ENCODE assay signal across 16 cellular contexts in the genomic region with DNA sequence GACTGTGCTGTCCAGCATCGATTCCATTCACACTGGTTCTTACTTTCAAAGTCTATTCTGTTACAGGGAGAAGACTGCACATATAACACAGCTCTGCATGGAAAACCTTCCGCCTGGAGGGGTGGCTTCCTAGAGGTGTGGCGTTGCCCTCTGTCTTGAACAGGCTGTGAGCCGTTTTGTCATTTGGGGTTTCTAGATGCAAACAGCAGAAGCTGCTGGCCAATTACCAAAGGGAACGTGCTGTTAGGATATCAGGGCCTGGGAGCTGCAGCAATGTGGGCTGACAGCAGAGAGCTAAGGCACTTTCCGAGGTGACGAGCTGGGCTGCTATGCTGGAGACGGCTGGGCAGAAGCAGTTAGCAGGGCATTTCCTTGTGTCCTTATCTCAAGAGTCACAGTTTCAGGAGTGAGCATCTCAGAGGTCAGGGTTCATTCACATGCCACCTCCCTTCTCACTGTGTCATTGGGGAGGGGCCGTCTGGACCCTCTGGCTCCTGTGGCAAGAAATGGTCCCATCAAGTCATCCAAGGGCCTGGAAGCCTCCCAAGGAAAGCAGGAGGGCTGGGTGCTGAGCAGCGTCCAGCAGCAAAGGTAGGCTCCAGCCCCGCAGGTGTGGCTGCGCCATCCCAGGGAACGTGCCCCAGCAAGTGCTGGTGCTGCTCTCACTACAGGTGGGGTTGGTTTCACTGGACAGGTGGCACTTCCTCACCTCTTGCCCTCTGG.
DNase-seq lines count a peak whose midpoint lies in the region; ATAC-seq, FAIRE-seq and TF ChIP-seq lines count a peak whose summit lies in the region.
"Had no signal": no experiment of that assay in that cellular context is flagged by ENCODE, and none has a peak within 500 bp of the region (broad histone marks: within the 10 kb centered on the region; RNA-seq: fewer than 3 reads in every experiment).

No MANE protein-coding gene starts in this region.

- H3K18ac ChIP-seq in neuronal stem cell (ENCODE audit: low read length): peak overlapping the region; percentile 55

- peak; percentile 22 for DNase-seq in activated CD8-positive, alpha-beta memory T cell treated with anti-CD3 and anti-CD28 coated beads, Interleukin-2, amount 50 U/mL, for 48 hours
- no peak for DNase-seq in activated CD8-positive, alpha-beta memory T cell treated with anti-CD3 and anti-CD28 coated beads, Interleukin-2, amount 50 U/mL, for 4 hours
- DNase-seq in K562 (ENCODE audit: extremely low read depth in 1 of 4, low spot score in 3 of 4): no peak
- DNase-seq in neuronal stem cell (ENCODE audit: low spot score): no peak
- peak; percentile 53 for DNase-seq in upper lobe of right lung
- DNase-seq in globus pallidus (ENCODE audit: low spot score): no peak
- no peak for DNase-seq in HuH-7 (ENCODE audit: low spot score)
- DNase-seq: Kasumi-1, NCI-H187 treated with DMSO at 0.1 percent for 48 hours, NCI-H2171 treated with DMSO at 0.1 percent for 48 hours, NCI-H82 had no signal

- POLR2A ChIA-PET in K562 (lab: Yijun Ruan, JAX): interaction anchor here (0.6 kb wide), 1 partner anchor 372 kb away, joined by 3 read pairs; no protein-coding TSS in a partner anchor

- in situ Hi-C loops in K562 (cut with MboI): no loop called here

- H2AK5ac ChIP-seq in neuronal stem cell (ENCODE audit: low read depth, low read length): peak overlapping the region; percentile 66

- H2AFZ ChIP-seq in K562 (ENCODE audit: low read depth, low read length): no peak overlapping the region
- no peak overlapping the region for H2AFZ ChIP-seq in neuronal stem cell (ENCODE audit: low read length)

- no peak overlapping the region for H2BK15ac ChIP-seq in neuronal stem cell (ENCODE audit: low read length)

- H3K27me3 ChIP-seq in K562 (ENCODE audit: control insufficient read depth in 2 of 2, insufficient read depth in 2 of 2, low read length in 2 of 2) (peaks cover 3 to 15% of the 10 kb centered on the region in 2 experiments; a peak in 2 of 5 replicates), neuronal stem cell (ENCODE audit: control insufficient read depth in 3 of 3, insufficient read depth in 3 of 3, low read depth in 1 of 3, low read length in 3 of 3) (peaks cover 0 to 2% (median 0%) of the 10 kb centered on the region in 3 experiments), upper lobe of right lung (no peaks in the 10 kb centered on the region)

- no peak overlapping the region for H4K91ac ChIP-seq in neuronal stem cell (ENCODE audit: low read depth, low read length, poor library complexity)

- no peak overlapping the region for H2BK120ac ChIP-seq in neuronal stem cell (ENCODE audit: low read depth, low read length)

- H3K4me2 ChIP-seq in K562 (ENCODE audit: insufficient read depth, low read length) (no peak overlapping the region), neuronal stem cell (ENCODE audit: insufficient read depth, low read length, poor library complexity, severe bottlenecking) (no peak overlapping the region)

- no peak overlapping the region for H3K23ac ChIP-seq in neuronal stem cell (ENCODE audit: low read depth, low read length, poor library complexity)

- H2BK12ac ChIP-seq in neuronal stem cell (ENCODE audit: low read length): no peak overlapping the region

- no peak for TF ChIP-seq EP300 in K562 (IDR thresholded peaks at IDR 0.05; ENCODE audit: low read length)

- TF ChIP-seq CTCF in K562 (IDR thresholded peaks at IDR 0.05 in 2 of 3, conservative IDR thresholded peaks at IDR 0.05 in 1 of 3; ENCODE audit: insufficient read depth in 2 of 3, low read depth in 1 of 3, low read length in 3 of 3) (no peak), upper lobe of right lung (IDR thresholded peaks at IDR 0.05) (no peak)

- no peak overlapping the region for H4K8ac ChIP-seq in neuronal stem cell (ENCODE audit: low read depth, low read length)

- H3K4ac ChIP-seq in neuronal stem cell (ENCODE audit: low read length): peak overlapping the region; percentile 67

- H4K20me1 ChIP-seq in K562 (replicated peaks; ENCODE audit: control insufficient read depth, insufficient read depth, low read length): 0 out of 2 replicates have a peak, but pooled peaks cover 2% of the 10 kb centered on the region

- TF ChIP-seq RAD21 in K562 (CRISPR knock-in tag; conservative IDR thresholded peaks at IDR 0.05 in 1 of 2, IDR thresholded peaks at IDR 0.05 in 1 of 2): no peak

- H3K14ac ChIP-seq in neuronal stem cell (ENCODE audit: low read length): no peak overlapping the region

- no peaks in the 10 kb centered on the region for H3K9me1 ChIP-seq in K562 (ENCODE audit: control insufficient read depth, insufficient read depth, low read length)

- H3K4me3 ChIP-seq in K562 (no peak overlapping the region), neuronal stem cell (ENCODE audit: low read length in 2 of 2) (peak overlapping the region in 1 of 2 donors; percentile 30), upper lobe of right lung (no peak overlapping the region)
- H3K4me3 ChIP-seq: HAP-1 had no signal

- BruUV-seq in K562 (replicated peaks; lab: Mats Ljungman, UMichigan): no TSS peak

- no peak for ATAC-seq in K562
- no peak for ATAC-seq in upper lobe of right lung
- ATAC-seq in GM19455 (IDR thresholded peaks at IDR 0.05; ENCODE audit: unreplicated experiment): no peak
- ATAC-seq: Panc1 had no signal

- peaks cover 25% of the 10 kb centered on the region for H3K36me3 ChIP-seq in K562 (ENCODE audit: control insufficient read depth, insufficient read depth, low read length)
- no peaks in the 10 kb centered on the region for H3K36me3 ChIP-seq in neuronal stem cell (replicated peaks in 1 of 2; ENCODE audit: control insufficient read depth in 2 of 2, insufficient read depth in 2 of 2, low read length in 2 of 2)
- no peaks in the 10 kb centered on the region for H3K36me3 ChIP-seq in upper lobe of right lung
- H3K36me3 ChIP-seq: HAP-1 had no signal

- H3K9ac ChIP-seq in K562 (ENCODE audit: insufficient read depth in 1 of 2, low read depth in 2 of 2, low read length in 2 of 2): 0 out of 4 replicates have a peak overlapping the region, but pooled peaks of 1 of the 2 experiments have one; percentile 10
- H3K9ac ChIP-seq in neuronal stem cell (ENCODE audit: low read depth, low read length, poor library complexity): peak overlapping the region; percentile 31

- H3K4me1 ChIP-seq in K562 (replicated peaks in 1 of 2; ENCODE audit: control insufficient read depth in 2 of 2, insufficient read depth in 2 of 2, low read length in 2 of 2) (peaks cover 7 to 32% of the 10 kb centered on the region in 2 experiments; a peak in 4 of 5 replicates), neuronal stem cell (ENCODE audit: control insufficient read depth in 2 of 2, insufficient read depth in 1 of 2, low read depth in 1 of 2, low read length in 2 of 2) (peaks cover 0 to 2% of the 10 kb centered on the region in 2 donors), upper lobe of right lung (no peaks in the 10 kb centered on the region)
- H3K4me1 ChIP-seq: Caco-2, HAP-1 had no signal

- 62% methylated on average over 13 of the region's 13 CpGs for WGBS in K562 (ENCODE audit: insufficient coverage, low coverage, missing lambda C conversion rate)
- no CpG with 5 or more reads among the region's 13 CpGs for WGBS in neuronal stem cell (ENCODE audit: extremely low coverage in 2 of 2, insufficient read length in 2 of 2, insufficient replicate concordance in 1 of 2), 2 donors

- H3K27ac ChIP-seq in K562 (ENCODE audit: extremely low read depth, low read depth, low read length) (no peak overlapping the region), neuronal stem cell (replicated peaks; ENCODE audit: low read length) (no peak overlapping the region), upper lobe of right lung (no peak overlapping the region)

- H3K79me2 ChIP-seq in K562 (ENCODE audit: control insufficient read depth, insufficient read depth, low read length): peaks cover 29% of the 10 kb centered on the region

- peaks cover 4% of the 10 kb centered on the region; the same call in 1 of the 2 replicates for H3K9me3 ChIP-seq in K562 (replicated peaks; ENCODE audit: control insufficient read depth, insufficient read depth, low read depth, low read length)
- no peaks in the 10 kb centered on the region for H3K9me3 ChIP-seq in neuronal stem cell (replicated peaks in 1 of 2; ENCODE audit: control insufficient read depth in 2 of 2, insufficient read depth in 1 of 2, low read depth in 1 of 2, low read length in 2 of 2)
- H3K9me3 ChIP-seq in upper lobe of right lung: no peaks in the 10 kb centered on the region
- H3K9me3 ChIP-seq: Caco-2, HAP-1 had no signal

- intact Hi-C loops in K562 (cut with micrococcal nuclease) (no loop called here), upper lobe of right lung (cut with DNase I) (no loop called here)

- CTCF ChIA-PET in K562 (lab: Yijun Ruan, JAX; ENCODE audit: low intra/inter-chr PET ratio): no interaction called here

- H2BK5ac ChIP-seq in neuronal stem cell (ENCODE audit: low read length): peak overlapping the region; percentile 7

- no peak for TF ChIP-seq POLR2A in K562 (conservative IDR thresholded peaks at IDR 0.05)

- no peak for FAIRE-seq in K562 (lab: Jason Lieb, UNC)
- FAIRE-seq: A204.1 had no signal

- no peaks in the 10 kb centered on the region for H3K79me1 ChIP-seq in neuronal stem cell (ENCODE audit: low read depth, low read length)

TF ChIP-seq in K562, 482 proteins besides CTCF, POLR2A, EP300 and RAD21:
- TF ChIP-seq TBL1XR1 (IDR thresholded peaks at IDR 0.05; ENCODE audit: low read length in 2 of 2) (no peak), NR2C1 (IDR thresholded peaks at IDR 0.05) (no peak), NR2C1 (tag; IDR thresholded peaks at IDR 0.05) (0 out of 2 replicates have a peak, but pooled peaks have one; percentile 9), FOXA1 (IDR thresholded peaks at IDR 0.05; ENCODE audit: borderline replicate concordance) (no peak), CCAR2 (IDR thresholded peaks at IDR 0.05; ENCODE audit: low read depth, low read length) (no peak), RBFOX2 (IDR thresholded peaks at IDR 0.05; ENCODE audit: low read depth, low read length) (peak; percentile 19; the same call in 1 of the 2 replicates)

Comparison
In these comparisons a context has a peak if more than half of its experiments do, and no peak if none do; other contexts are left out.
1. DNase-seq: peak in activated CD8-positive, alpha-beta memory T cell treated with anti-CD3 and anti-CD28 coated beads, Interleukin-2, amount 50 U/mL, for 48 hours (single experiment) and upper lobe of right lung (single experiment); none in activated CD8-positive, alpha-beta memory T cell treated with anti-CD3 and anti-CD28 coated beads, Interleukin-2, amount 50 U/mL, for 4 hours (single experiment), K562 (0 of 4), neuronal stem cell (single experiment), globus pallidus (single experiment) and HuH-7 (single experiment).